In the genomic region with DNA sequence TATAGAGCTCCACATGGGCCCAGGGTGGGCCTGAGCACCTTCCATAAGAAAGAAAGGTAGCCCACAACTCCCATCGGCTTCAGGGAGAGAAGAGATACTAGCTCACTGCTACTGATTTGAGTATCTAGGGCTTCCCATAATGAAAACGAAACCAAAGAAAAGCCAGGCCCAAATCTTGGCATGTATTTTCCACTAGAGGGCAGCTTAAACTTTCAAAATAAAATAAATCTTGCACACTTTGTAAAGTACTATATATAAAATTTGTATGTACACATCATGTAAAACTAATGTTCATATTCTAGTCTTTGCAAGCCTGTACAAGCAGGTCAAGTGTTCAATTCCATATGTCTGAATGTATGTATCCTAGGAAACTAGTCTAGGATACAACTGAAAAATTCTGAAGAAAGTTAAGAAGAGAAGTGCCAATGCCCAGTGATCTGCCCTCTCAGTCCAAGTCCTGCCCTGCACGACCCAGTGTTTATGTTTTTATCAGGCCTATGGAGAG, we compare ENCODE assay signal across 9 cellular contexts.
DNase-seq lines count a peak whose midpoint lies in the region; ATAC-seq, FAIRE-seq and TF ChIP-seq lines count a peak whose summit lies in the region.
"Had no signal": no experiment of that assay in that cellular context is flagged by ENCODE, and none has a peak within 500 bp of the region (broad histone marks: within the 10 kb centered on the region; RNA-seq: fewer than 3 reads in every experiment).

No MANE protein-coding gene starts in this region.

- no peaks in the 10 kb centered on the region for H3K27me3 Mint-ChIP-seq in stimulated activated naive CD8-positive, alpha-beta T cell treated with anti-CD3 and anti-CD28 coated beads, Interleukin-15, amount 100 ng/mL, for 72 hours

- no peaks in the 10 kb centered on the region for H3K9me3 ChIP-seq in body of pancreas

- H3K27me3 ChIP-seq in body of pancreas, result no peaks in the 10 kb centered on the region

- TF ChIP-seq CTCF in body of pancreas (IDR thresholded peaks at IDR 0.05), result peak; percentile 52 to 68 (median 57)

- TF ChIP-seq POLR2A in body of pancreas (IDR thresholded peaks at IDR 0.05), result no peak

- DNase-seq in stimulated activated naive CD8-positive, alpha-beta T cell treated with anti-CD3 and anti-CD28 coated beads, Interleukin-15, amount 100 ng/mL, for 72 hours, result no peak
- DNase-seq in stimulated activated naive CD8-positive, alpha-beta T cell treated with anti-CD3 and anti-CD28 coated beads, Interleukin-15, Interleukin-2, amounts not matched to agents 100 U/mL and 50 U/mL, for 24 hours, result no peak
- DNase-seq in NCI-H1436 treated with DMSO at 0.1 percent for 48 hours (lab: John Stamatoyannopoulos, UW), result peak; percentile 2
- peak in 1 of 4 donors; percentile 22 for DNase-seq in body of pancreas
- peak; percentile 47 for DNase-seq in stromal cell of bone marrow (ENCODE audit: low read depth)
- no peak for DNase-seq in NCI-H446 treated with DMSO at 0.1 percent for 48 hours (lab: John Stamatoyannopoulos, UW)

- peak overlapping the region; percentile 67 to 79 for H3K27ac Mint-ChIP-seq in stimulated activated naive CD8-positive, alpha-beta T cell treated with anti-CD3 and anti-CD28 coated beads, Interleukin-15, amount 100 ng/mL, for 72 hours
- H3K27ac Mint-ChIP-seq: stimulated activated naive CD8-positive, alpha-beta T cell treated with anti-CD3 and anti-CD28 coated beads, Interleukin-15, Interleukin-2, amounts not matched to agents 100 ng/mL and 50 ng/mL, for 24 hours had no signal

- H3K4me3 Mint-ChIP-seq in stimulated activated naive CD8-positive, alpha-beta T cell treated with anti-CD3 and anti-CD28 coated beads, Interleukin-15, amount 100 ng/mL, for 72 hours, result no peak overlapping the region
- H3K4me3 Mint-ChIP-seq: stimulated activated naive CD8-positive, alpha-beta T cell treated with anti-CD3 and anti-CD28 coated beads, Interleukin-15, Interleukin-2, amounts not matched to agents 100 ng/mL and 50 ng/mL, for 24 hours had no signal

- H3K4me1 Mint-ChIP-seq in stimulated activated naive CD8-positive, alpha-beta T cell treated with anti-CD3 and anti-CD28 coated beads, Interleukin-15, amount 100 ng/mL, for 72 hours, result peaks cover 8% of the 10 kb centered on the region

- 2 to 3% methylated on average over 3 of the region's 3 CpGs for WGBS in body of pancreas, 2 donors

- peaks cover 11% of the 10 kb centered on the region for H3K4me1 ChIP-seq in body of pancreas

- intact Hi-C loops in body of pancreas (cut with DNase I), result loop anchor here (5.0 kb wide), 1 partner anchor 145 kb away; no protein-coding TSS in a partner anchor

- H3K9me3 Mint-ChIP-seq in stimulated activated naive CD8-positive, alpha-beta T cell treated with anti-CD3 and anti-CD28 coated beads, Interleukin-15, amount 100 ng/mL, for 72 hours, result no peaks in the 10 kb centered on the region
- H3K9me3 Mint-ChIP-seq: stimulated activated naive CD8-positive, alpha-beta T cell treated with anti-CD3 and anti-CD28 coated beads, Interleukin-15, Interleukin-2, amounts not matched to agents 100 ng/mL and 50 ng/mL, for 24 hours had no signal

- H3K36me3 ChIP-seq in body of pancreas (replicated peaks in 1 of 2; ENCODE audit: insufficient read depth in 1 of 2, low read depth in 2 of 2), result no peaks in the 10 kb centered on the region

- no peak overlapping the region for H3K27ac ChIP-seq in body of pancreas

- H3K4me3 ChIP-seq in body of pancreas, result no peak overlapping the region

- peak; percentile 100 for FAIRE-seq in islet of Langerhans (lab: Jason Lieb, UNC)

- peak; percentile 64 for ATAC-seq in stimulated activated naive CD8-positive, alpha-beta T cell treated with anti-CD3 and anti-CD28 coated beads, Interleukin-15, amount 100 ng/mL, for 72 hours
- ATAC-seq in stimulated activated naive CD8-positive, alpha-beta T cell treated with anti-CD3 and anti-CD28 coated beads, Interleukin-15, Interleukin-2, amounts not matched to agents 100 U/mL and 50 U/mL, for 24 hours, result no peak
- ATAC-seq in body of pancreas (peak; percentile 27), HG03280 (IDR thresholded peaks at IDR 0.05; ENCODE audit: unreplicated experiment) (no peak)

Comparison
In these comparisons a context has a peak if more than half of its experiments do, and no peak if none do; other contexts are left out.
1. ATAC-seq: peak in stimulated activated naive CD8-positive, alpha-beta T cell treated with anti-CD3 and anti-CD28 coated beads, Interleukin-15, amount 100 ng/mL, for 72 hours (single experiment) and body of pancreas (single experiment); none in stimulated activated naive CD8-positive, alpha-beta T cell treated with anti-CD3 and anti-CD28 coated beads, Interleukin-15, Interleukin-2, amounts not matched to agents 100 U/mL and 50 U/mL, for 24 hours (single experiment) and HG03280 (single experiment).
2. DNase-seq: peak in NCI-H1436 treated with DMSO at 0.1 percent for 48 hours (single experiment) and stromal cell of bone marrow (single experiment); none in stimulated activated naive CD8-positive, alpha-beta T cell treated with anti-CD3 and anti-CD28 coated beads, Interleukin-15, amount 100 ng/mL, for 72 hours (0 of 2), stimulated activated naive CD8-positive, alpha-beta T cell treated with anti-CD3 and anti-CD28 coated beads, Interleukin-15, Interleukin-2, amounts not matched to agents 100 U/mL and 50 U/mL, for 24 hours (single experiment) and NCI-H446 treated with DMSO at 0.1 percent for 48 hours (single experiment).